In the genomic region with DNA sequence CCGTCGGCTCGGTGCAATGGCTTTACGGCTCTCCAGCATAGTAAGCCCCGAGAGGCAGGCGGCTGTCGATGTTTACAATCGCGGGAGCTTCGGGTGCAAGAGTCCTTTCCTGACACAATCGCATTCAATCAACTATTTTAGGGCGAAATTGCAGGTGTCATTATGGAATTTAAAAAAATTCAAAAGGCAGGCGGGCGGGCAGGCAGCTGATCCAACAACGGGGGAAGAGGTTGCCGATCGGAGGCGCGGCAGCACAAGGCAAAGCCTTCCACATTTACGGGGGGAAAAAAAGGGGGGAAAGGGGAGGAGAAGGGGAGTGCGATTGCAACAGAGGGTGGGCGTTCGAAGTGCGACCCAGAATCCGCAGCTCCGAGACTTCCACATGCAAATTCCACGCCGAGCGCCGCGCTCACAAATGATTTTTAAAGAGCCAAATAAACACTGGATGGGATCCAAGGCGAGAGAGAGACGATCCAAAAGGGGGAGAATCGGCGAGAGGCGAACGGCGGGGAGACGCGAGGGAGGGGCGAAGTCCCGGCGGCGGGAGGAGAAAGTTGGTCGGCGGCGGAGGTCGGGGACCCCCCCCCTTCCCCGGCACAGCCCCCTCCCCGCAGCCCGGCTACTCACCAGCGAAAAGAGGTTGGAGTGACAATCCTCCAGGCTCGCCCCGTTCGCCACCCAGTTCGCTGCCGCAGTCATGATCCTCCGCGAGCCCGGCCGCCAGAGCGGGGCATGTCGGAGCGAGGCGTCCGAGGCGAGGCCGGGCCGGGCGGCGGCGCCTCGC, we compare ENCODE assay signal across 1 cellular context.
A peak's percentile ranks its signal among the peaks of the same experiment; 100 is the strongest.
TF ChIP-seq lines count a peak whose summit lies in the region.

No MANE protein-coding gene starts in this region.

TF ChIP-seq in HepG2, 621 proteins besides CTCF, POLR2A, EP300 and RAD21 (continued from another document and continues in another):
- TF ChIP-seq, protein P1, sequence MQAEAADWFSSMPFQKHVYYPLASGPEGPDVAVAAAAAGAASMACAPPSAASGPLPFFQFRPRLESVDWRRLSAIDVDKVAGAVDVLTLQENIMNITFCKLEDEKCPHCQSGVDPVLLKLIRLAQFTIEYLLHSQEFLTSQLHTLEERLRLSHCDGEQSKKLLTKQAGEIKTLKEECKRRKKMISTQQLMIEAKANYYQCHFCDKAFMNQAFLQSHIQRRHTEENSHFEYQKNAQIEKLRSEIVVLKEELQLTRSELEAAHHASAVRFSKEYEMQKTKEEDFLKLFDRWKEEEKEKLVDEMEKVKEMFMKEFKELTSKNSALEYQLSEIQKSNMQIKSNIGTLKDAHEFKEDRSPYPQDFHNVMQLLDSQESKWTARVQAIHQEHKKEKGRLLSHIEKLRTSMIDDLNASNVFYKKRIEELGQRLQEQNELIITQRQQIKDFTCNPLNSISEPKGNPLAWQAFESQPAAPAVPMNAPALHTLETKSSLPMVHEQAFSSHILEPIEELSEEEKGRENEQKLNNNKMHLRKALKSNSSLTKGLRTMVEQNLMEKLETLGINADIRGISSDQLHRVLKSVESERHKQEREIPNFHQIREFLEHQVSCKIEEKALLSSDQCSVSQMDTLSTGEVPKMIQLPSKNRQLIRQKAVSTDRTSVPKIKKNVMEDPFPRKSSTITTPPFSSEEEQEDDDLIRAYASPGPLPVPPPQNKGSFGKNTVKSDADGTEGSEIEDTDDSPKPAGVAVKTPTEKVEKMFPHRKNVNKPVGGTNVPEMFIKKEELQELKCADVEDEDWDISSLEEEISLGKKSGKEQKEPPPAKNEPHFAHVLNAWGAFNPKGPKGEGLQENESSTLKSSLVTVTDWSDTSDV (CRISPR knock-in tag; IDR thresholded peaks at IDR 0.05): no peak
- TF ChIP-seq, protein P2, sequence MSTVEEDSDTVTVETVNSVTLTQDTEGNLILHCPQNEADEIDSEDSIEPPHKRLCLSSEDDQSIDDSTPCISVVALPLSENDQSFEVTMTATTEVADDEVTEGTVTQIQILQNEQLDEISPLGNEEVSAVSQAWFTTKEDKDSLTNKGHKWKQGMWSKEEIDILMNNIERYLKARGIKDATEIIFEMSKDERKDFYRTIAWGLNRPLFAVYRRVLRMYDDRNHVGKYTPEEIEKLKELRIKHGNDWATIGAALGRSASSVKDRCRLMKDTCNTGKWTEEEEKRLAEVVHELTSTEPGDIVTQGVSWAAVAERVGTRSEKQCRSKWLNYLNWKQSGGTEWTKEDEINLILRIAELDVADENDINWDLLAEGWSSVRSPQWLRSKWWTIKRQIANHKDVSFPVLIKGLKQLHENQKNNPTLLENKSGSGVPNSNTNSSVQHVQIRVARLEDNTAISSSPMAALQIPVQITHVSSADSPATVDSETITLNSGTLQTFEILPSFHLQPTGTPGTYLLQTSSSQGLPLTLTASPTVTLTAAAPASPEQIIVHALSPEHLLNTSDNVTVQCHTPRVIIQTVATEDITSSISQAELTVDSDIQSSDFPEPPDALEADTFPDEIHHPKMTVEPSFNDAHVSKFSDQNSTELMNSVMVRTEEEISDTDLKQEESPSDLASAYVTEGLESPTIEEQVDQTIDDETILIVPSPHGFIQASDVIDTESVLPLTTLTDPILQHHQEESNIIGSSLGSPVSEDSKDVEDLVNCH (CRISPR knock-in tag; IDR thresholded peaks at IDR 0.05): no peak
- TF ChIP-seq U2AF1 (optimal IDR thresholded peaks at IDR 0.05; ENCODE audit: low read depth, low read length) (no peak), ZNF33B (CRISPR knock-in tag; IDR thresholded peaks at IDR 0.05) (no peak), KMT2A (CRISPR knock-in tag; IDR thresholded peaks at IDR 0.05) (peak; percentile 57; the same call in 1 of the 2 replicates), HNF4G (IDR thresholded peaks at IDR 0.05; ENCODE audit: borderline replicate concordance, low read depth, low read length) (no peak), HNF4G (CRISPR knock-in tag; IDR thresholded peaks at IDR 0.05; ENCODE audit: borderline replicate concordance, low read depth) (no peak), ZNF761 (CRISPR knock-in tag; conservative IDR thresholded peaks at IDR 0.05) (0 out of 2 replicates have a peak, but pooled peaks have one; percentile 35), HNRNPUL1 (IDR thresholded peaks at IDR 0.05; ENCODE audit: low read depth, low read length) (no peak), ZFP37 (CRISPR knock-in tag; IDR thresholded peaks at IDR 0.05; ENCODE audit: borderline replicate concordance) (no peak), PHF21A (CRISPR knock-in tag; IDR thresholded peaks at IDR 0.05) (no peak), SP2 (CRISPR knock-in tag; IDR thresholded peaks at IDR 0.05) (0 out of 2 replicates have a peak, but pooled peaks have one; percentile 18), ETV6 (CRISPR knock-in tag; conservative IDR thresholded peaks at IDR 0.05) (no peak), ZNF672 (CRISPR knock-in tag; IDR thresholded peaks at IDR 0.05) (no peak), ZNF746 (CRISPR knock-in tag; IDR thresholded peaks at IDR 0.05) (0 out of 2 replicates have a peak, but pooled peaks have one; percentile 27), ZNF567 (CRISPR knock-in tag; IDR thresholded peaks at IDR 0.05; ENCODE audit: borderline replicate concordance) (no peak), ZNF629 (CRISPR knock-in tag; conservative IDR thresholded peaks at IDR 0.05) (no peak), ZNF780A (CRISPR knock-in tag; IDR thresholded peaks at IDR 0.05) (no peak), MYC (CRISPR knock-in tag; IDR thresholded peaks at IDR 0.05; ENCODE audit: borderline replicate concordance) (peak; percentile 65; the same call in 1 of the 2 replicates), ZNF367 (CRISPR knock-in tag; IDR thresholded peaks at IDR 0.05; ENCODE audit: borderline replicate concordance) (no peak)
- TF ChIP-seq, protein P3, sequence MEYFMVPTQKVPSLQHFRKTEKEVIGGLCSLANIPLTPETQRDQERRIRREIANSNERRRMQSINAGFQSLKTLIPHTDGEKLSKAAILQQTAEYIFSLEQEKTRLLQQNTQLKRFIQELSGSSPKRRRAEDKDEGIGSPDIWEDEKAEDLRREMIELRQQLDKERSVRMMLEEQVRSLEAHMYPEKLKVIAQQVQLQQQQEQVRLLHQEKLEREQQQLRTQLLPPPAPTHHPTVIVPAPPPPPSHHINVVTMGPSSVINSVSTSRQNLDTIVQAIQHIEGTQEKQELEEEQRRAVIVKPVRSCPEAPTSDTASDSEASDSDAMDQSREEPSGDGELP (IDR thresholded peaks at IDR 0.05; ENCODE audit: borderline replicate concordance, low read depth): no peak
- TF ChIP-seq, protein P4, sequence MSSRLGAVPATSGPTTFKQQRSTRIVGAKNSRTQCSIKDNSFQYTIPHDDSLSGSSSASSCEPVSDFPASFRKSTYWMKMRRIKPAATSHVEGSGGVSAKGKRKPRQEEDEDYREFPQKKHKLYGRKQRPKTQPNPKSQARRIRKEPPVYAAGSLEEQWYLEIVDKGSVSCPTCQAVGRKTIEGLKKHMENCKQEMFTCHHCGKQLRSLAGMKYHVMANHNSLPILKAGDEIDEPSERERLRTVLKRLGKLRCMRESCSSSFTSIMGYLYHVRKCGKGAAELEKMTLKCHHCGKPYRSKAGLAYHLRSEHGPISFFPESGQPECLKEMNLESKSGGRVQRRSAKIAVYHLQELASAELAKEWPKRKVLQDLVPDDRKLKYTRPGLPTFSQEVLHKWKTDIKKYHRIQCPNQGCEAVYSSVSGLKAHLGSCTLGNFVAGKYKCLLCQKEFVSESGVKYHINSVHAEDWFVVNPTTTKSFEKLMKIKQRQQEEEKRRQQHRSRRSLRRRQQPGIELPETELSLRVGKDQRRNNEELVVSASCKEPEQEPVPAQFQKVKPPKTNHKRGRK (CRISPR knock-in tag; IDR thresholded peaks at IDR 0.05): no peak
- TF ChIP-seq, protein P5, sequence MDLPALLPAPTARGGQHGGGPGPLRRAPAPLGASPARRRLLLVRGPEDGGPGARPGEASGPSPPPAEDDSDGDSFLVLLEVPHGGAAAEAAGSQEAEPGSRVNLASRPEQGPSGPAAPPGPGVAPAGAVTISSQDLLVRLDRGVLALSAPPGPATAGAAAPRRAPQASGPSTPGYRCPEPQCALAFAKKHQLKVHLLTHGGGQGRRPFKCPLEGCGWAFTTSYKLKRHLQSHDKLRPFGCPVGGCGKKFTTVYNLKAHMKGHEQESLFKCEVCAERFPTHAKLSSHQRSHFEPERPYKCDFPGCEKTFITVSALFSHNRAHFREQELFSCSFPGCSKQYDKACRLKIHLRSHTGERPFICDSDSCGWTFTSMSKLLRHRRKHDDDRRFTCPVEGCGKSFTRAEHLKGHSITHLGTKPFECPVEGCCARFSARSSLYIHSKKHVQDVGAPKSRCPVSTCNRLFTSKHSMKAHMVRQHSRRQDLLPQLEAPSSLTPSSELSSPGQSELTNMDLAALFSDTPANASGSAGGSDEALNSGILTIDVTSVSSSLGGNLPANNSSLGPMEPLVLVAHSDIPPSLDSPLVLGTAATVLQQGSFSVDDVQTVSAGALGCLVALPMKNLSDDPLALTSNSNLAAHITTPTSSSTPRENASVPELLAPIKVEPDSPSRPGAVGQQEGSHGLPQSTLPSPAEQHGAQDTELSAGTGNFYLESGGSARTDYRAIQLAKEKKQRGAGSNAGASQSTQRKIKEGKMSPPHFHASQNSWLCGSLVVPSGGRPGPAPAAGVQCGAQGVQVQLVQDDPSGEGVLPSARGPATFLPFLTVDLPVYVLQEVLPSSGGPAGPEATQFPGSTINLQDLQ (CRISPR knock-in tag; IDR thresholded peaks at IDR 0.05): no peak
- TF ChIP-seq, protein P6, sequence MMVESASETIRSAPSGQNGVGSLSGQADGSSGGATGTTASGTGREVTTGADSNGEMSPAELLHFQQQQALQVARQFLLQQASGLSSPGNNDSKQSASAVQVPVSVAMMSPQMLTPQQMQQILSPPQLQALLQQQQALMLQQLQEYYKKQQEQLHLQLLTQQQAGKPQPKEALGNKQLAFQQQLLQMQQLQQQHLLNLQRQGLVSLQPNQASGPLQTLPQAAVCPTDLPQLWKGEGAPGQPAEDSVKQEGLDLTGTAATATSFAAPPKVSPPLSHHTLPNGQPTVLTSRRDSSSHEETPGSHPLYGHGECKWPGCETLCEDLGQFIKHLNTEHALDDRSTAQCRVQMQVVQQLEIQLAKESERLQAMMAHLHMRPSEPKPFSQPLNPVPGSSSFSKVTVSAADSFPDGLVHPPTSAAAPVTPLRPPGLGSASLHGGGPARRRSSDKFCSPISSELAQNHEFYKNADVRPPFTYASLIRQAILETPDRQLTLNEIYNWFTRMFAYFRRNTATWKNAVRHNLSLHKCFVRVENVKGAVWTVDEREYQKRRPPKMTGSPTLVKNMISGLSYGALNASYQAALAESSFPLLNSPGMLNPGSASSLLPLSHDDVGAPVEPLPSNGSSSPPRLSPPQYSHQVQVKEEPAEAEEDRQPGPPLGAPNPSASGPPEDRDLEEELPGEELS (CRISPR knock-in tag; IDR thresholded peaks at IDR 0.05): no peak
- TF ChIP-seq, protein P7, sequence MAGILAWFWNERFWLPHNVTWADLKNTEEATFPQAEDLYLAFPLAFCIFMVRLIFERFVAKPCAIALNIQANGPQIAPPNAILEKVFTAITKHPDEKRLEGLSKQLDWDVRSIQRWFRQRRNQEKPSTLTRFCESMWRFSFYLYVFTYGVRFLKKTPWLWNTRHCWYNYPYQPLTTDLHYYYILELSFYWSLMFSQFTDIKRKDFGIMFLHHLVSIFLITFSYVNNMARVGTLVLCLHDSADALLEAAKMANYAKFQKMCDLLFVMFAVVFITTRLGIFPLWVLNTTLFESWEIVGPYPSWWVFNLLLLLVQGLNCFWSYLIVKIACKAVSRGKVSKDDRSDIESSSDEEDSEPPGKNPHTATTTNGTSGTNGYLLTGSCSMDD (CRISPR knock-in tag; IDR thresholded peaks at IDR 0.05): no peak
- TF ChIP-seq, protein P8, sequence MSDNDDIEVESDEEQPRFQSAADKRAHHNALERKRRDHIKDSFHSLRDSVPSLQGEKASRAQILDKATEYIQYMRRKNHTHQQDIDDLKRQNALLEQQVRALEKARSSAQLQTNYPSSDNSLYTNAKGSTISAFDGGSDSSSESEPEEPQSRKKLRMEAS (IDR thresholded peaks at IDR 0.05): peak; percentile 15; the same call in 1 of the 2 replicates
- TF ChIP-seq, protein P9, sequence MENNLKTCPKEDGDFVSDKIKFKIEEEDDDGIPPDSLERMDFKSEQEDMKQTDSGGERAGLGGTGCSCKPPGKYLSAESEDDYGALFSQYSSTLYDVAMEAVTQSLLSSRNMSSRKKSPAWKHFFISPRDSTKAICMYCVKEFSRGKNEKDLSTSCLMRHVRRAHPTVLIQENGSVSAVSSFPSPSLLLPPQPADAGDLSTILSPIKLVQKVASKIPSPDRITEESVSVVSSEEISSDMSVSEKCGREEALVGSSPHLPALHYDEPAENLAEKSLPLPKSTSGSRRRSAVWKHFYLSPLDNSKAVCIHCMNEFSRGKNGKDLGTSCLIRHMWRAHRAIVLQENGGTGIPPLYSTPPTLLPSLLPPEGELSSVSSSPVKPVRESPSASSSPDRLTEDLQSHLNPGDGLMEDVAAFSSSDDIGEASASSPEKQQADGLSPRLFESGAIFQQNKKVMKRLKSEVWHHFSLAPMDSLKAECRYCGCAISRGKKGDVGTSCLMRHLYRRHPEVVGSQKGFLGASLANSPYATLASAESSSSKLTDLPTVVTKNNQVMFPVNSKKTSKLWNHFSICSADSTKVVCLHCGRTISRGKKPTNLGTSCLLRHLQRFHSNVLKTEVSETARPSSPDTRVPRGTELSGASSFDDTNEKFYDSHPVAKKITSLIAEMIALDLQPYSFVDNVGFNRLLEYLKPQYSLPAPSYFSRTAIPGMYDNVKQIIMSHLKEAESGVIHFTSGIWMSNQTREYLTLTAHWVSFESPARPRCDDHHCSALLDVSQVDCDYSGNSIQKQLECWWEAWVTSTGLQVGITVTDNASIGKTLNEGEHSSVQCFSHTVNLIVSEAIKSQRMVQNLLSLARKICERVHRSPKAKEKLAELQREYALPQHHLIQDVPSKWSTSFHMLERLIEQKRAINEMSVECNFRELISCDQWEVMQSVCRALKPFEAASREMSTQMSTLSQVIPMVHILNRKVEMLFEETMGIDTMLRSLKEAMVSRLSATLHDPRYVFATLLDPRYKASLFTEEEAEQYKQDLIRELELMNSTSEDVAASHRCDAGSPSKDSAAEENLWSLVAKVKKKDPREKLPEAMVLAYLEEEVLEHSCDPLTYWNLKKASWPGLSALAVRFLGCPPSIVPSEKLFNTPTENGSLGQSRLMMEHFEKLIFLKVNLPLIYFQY (CRISPR knock-in tag; IDR thresholded peaks at IDR 0.05; ENCODE audit: borderline replicate concordance): no peak
- TF ChIP-seq, protein P10, sequence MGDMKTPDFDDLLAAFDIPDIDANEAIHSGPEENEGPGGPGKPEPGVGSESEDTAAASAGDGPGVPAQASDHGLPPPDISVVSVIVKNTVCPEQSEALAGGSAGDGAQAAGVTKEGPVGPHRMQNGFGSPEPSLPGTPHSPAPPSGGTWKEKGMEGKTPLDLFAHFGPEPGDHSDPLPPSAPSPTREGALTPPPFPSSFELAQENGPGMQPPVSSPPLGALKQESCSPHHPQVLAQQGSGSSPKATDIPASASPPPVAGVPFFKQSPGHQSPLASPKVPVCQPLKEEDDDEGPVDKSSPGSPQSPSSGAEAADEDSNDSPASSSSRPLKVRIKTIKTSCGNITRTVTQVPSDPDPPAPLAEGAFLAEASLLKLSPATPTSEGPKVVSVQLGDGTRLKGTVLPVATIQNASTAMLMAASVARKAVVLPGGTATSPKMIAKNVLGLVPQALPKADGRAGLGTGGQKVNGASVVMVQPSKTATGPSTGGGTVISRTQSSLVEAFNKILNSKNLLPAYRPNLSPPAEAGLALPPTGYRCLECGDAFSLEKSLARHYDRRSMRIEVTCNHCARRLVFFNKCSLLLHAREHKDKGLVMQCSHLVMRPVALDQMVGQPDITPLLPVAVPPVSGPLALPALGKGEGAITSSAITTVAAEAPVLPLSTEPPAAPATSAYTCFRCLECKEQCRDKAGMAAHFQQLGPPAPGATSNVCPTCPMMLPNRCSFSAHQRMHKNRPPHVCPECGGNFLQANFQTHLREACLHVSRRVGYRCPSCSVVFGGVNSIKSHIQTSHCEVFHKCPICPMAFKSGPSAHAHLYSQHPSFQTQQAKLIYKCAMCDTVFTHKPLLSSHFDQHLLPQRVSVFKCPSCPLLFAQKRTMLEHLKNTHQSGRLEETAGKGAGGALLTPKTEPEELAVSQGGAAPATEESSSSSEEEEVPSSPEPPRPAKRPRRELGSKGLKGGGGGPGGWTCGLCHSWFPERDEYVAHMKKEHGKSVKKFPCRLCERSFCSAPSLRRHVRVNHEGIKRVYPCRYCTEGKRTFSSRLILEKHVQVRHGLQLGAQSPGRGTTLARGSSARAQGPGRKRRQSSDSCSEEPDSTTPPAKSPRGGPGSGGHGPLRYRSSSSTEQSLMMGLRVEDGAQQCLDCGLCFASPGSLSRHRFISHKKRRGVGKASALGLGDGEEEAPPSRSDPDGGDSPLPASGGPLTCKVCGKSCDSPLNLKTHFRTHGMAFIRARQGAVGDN (CRISPR knock-in tag; IDR thresholded peaks at IDR 0.05): peak; percentile 53
